8 cellular contexts compared by ENCODE assay signal in genomic region chr5:139422307-139422893, GRCh38. TPM values are rescaled to one million over a fixed set of nuclear protein-coding genes. Genes with fewer than 3 reads are reported as not detected.
A peak's percentile ranks its signal among the peaks of the same experiment; 100 is the strongest.
DNase-seq lines count a peak whose midpoint lies in the region; ATAC-seq and TF ChIP-seq lines count a peak whose summit lies in the region.

No MANE protein-coding gene starts in this region.

- H3K27ac ChIP-seq in breast epithelium (no peak overlapping the region), stomach (no peak overlapping the region)

- 34 to 44% (median 41%) methylated on average over 5 of the region's 5 CpGs for WGBS in stomach, 5 donors

- no peaks in the 10 kb centered on the region for H3K4me1 ChIP-seq in Caco-2
- no peaks in the 10 kb centered on the region for H3K4me1 ChIP-seq in breast epithelium
- H3K4me1 ChIP-seq in stomach, result peaks cover 0 to 14% (median 4%) of the 10 kb centered on the region in 4 donors

- TF ChIP-seq EP300 in stomach (IDR thresholded peaks at IDR 0.05), result no peak

- H3K27ac Mint-ChIP-seq in Caco-2 (ENCODE audit: unreplicated experiment), result no peak overlapping the region

- POLR2A ChIA-PET in Caco-2 (lab: Charles Lee), result interaction anchor here (1.2 kb wide), 1 partner anchor 91 kb away, joined by 5 read pairs; no protein-coding TSS in a partner anchor

- H3K4me3 Mint-ChIP-seq in Caco-2 (ENCODE audit: unreplicated experiment), result no peak overlapping the region

- H3K27me3 ChIP-seq in Caco-2 (replicated peaks; ENCODE audit: control insufficient read depth, insufficient read depth, low read length) (no peaks in the 10 kb centered on the region), breast epithelium (no peaks in the 10 kb centered on the region), stomach (no peaks in the 10 kb centered on the region)

- peak; percentile 47 to 72 for DNase-seq in Caco-2
- DNase-seq in NCI-H1092 treated with DMSO at 0.1 percent for 48 hours (lab: John Stamatoyannopoulos, UW), result peak; percentile 62
- no peak for DNase-seq in breast epithelium (ENCODE audit: low spot score in 2 of 2)
- DNase-seq in islet precursor cell, result peak; percentile 56
- DNase-seq in stomach, result no peak

- no peaks in the 10 kb centered on the region for H3K9me3 Mint-ChIP-seq in Caco-2 (ENCODE audit: unreplicated experiment)

- TF ChIP-seq POLR2A in breast epithelium (IDR thresholded peaks at IDR 0.05), result no peak
- no peak for TF ChIP-seq POLR2A in stomach (IDR thresholded peaks at IDR 0.05)

- BruUV-seq in Caco-2 (replicated peaks; lab: Mats Ljungman, UMichigan), result no TSS peak

- no peaks in the 10 kb centered on the region for H3K27me3 Mint-ChIP-seq in Caco-2 (ENCODE audit: insufficient read depth, unreplicated experiment)

- CTCF ChIA-PET in Caco-2 (lab: Charles Lee), result interaction anchor here (0.5 to 4.2 kb wide), 10 partner anchors 11 to 467 kb away, joined by 3 to 36 read pairs (median 4); partner anchors contain the start of genes DNAJC18 and SPATA24

- peaks cover 6% of the 10 kb centered on the region for H3K4me1 Mint-ChIP-seq in Caco-2 (ENCODE audit: low read depth, unreplicated experiment)

- ATAC-seq in GM19395 (IDR thresholded peaks at IDR 0.05; ENCODE audit: unreplicated experiment) (peak; percentile 61), SK-N-SH treated with all-trans-retinoic acid at 6 μM for 48 hours (peak; percentile 94), HG03108 (IDR thresholded peaks at IDR 0.05; ENCODE audit: unreplicated experiment) (no peak)

- H3K36me3 ChIP-seq in Caco-2 (ENCODE audit: control insufficient read depth, insufficient read depth, low read length) (no peaks in the 10 kb centered on the region), breast epithelium (no peaks in the 10 kb centered on the region), stomach (peaks cover 13 to 86% (median 69%) of the 10 kb centered on the region in 4 donors)

- peaks cover 8% of the 10 kb centered on the region for H3K36me3 Mint-ChIP-seq in Caco-2 (ENCODE audit: insufficient read depth, unreplicated experiment)

- no peaks in the 10 kb centered on the region for H3K9me3 ChIP-seq in Caco-2
- no peaks in the 10 kb centered on the region for H3K9me3 ChIP-seq in breast epithelium
- no peaks in the 10 kb centered on the region for H3K9me3 ChIP-seq in stomach

- TF ChIP-seq CTCF in Caco-2 (IDR thresholded peaks at IDR 0.05; ENCODE audit: insufficient read depth in 1 of 2, low read depth in 1 of 2, low read length in 1 of 2, severe bottlenecking in 1 of 2, unreplicated experiment in 1 of 2) (peak; percentile 77 to 89), breast epithelium (IDR thresholded peaks at IDR 0.05) (peak; percentile 61 to 82 (median 79)), stomach (IDR thresholded peaks at IDR 0.05) (peak in 5 of 7 experiments; percentile 64 to 79 (median 71))

- H3K4me3 ChIP-seq in Caco-2 (ENCODE audit: low read depth, low read length) (no peak overlapping the region), breast epithelium (no peak overlapping the region), stomach (no peak overlapping the region)

- intact Hi-C loops in Caco-2 (cut with micrococcal nuclease; ENCODE audit: unreplicated experiment) (loop anchor here (1.0 to 2.0 kb wide), 3 partner anchors 46 to 96 kb away; no protein-coding TSS in a partner anchor), breast epithelium (cut with DNase I; ENCODE audit: low total_unique reads) (no loop called here), stomach (cut with DNase I; ENCODE audit: low total_unique reads) (loop anchor here (5.0 kb wide), 1 partner anchor 90 kb away; no protein-coding TSS in a partner anchor)

TF ChIP-seq in SK-N-SH treated with all-trans-retinoic acid at 6 μM for 48 hours, 23 proteins besides CTCF, POLR2A, EP300 and RAD21:
- TF ChIP-seq ZNF8 (CRISPR knock-in tag; IDR thresholded peaks at IDR 0.05) (no peak), ISL1 (CRISPR knock-in tag; IDR thresholded peaks at IDR 0.05) (no peak), PPARA (CRISPR knock-in tag; IDR thresholded peaks at IDR 0.05; ENCODE audit: borderline replicate concordance) (no peak), ARNTL (CRISPR knock-in tag; IDR thresholded peaks at IDR 0.05; ENCODE audit: borderline replicate concordance, low read depth) (no peak), CREB5 (CRISPR knock-in tag; IDR thresholded peaks at IDR 0.05; ENCODE audit: low read depth) (no peak), ZNF565 (CRISPR knock-in tag; conservative IDR thresholded peaks at IDR 0.05; ENCODE audit: low read depth) (no peak)

RNA-seq across cellular contexts. Expression of gene DNAJC18, which starts 16.9 kb away (rescaled TPM):
- total RNA-seq in Caco-2 (2022) (12.5 and 14.1 TPM in 2 replicates), breast epithelium (1 to 10 TPM; 5.4 to 9.5 (median 7.6) TPM), stomach (10 to 100 TPM in 1 of 5 donors, 1 to 10 TPM in 1, under 1 TPM in 2, not detected in 1; under 0.01 to 12.1 (median 1.6) TPM)
- 1 to 10 TPM; 1.8 to 4.1 (median 2.7) TPM for polyA plus RNA-seq in stomach

RNA-seq across cellular contexts. Expression of gene SPATA24, which starts 18.5 kb away (rescaled TPM):
- total RNA-seq in Caco-2 (2022) (10.1 and 10.2 TPM in 2 replicates), breast epithelium (1 to 10 TPM in 2 of 3 donors, under 1 TPM in 1; 0.98 to 2.4 (median 2.2) TPM), stomach (1 to 10 TPM in 1 of 5 donors, under 1 TPM in 1, not detected in 3; 0.92 to 3.6 TPM)
- polyA plus RNA-seq in stomach, result 10 to 100 TPM in 1 of 3 donors, 1 to 10 TPM in 2; 5.4 to 10.1 (median 8.6) TPM

RNA-seq across cellular contexts. Expression of gene PROB1, which starts 27.5 kb away (rescaled TPM):
- total RNA-seq in Caco-2 (2022), result 2.7 and 2.9 TPM in 2 replicates
- total RNA-seq in breast epithelium, result 1 to 10 TPM in 1 of 3 donors, under 1 TPM in 2; 0.32 to 1.3 (median 0.73) TPM
- under 1 TPM in 2 of 5 donors, not detected in 3; 0.73 to 0.89 TPM for total RNA-seq in stomach
- under 1 TPM; 0.55 to 0.76 (median 0.56) TPM for polyA plus RNA-seq in stomach

RNA-seq across cellular contexts. Expression of gene MZB1, which starts 32.7 kb away (rescaled TPM):
- total RNA-seq in Caco-2 (2022), result not detected in 2 replicates
- total RNA-seq in breast epithelium, result 10 to 100 TPM in 1 of 3 donors, 1 to 10 TPM in 1, not detected in 1; 8.6 to 35.4 TPM
- 10 to 100 TPM in 1 of 5 donors, 1 to 10 TPM in 3, not detected in 1; 1.1 to 15.8 (median 1.5) TPM for total RNA-seq in stomach
- 10 to 100 TPM in 2 of 3 donors, 1 to 10 TPM in 1; 7.6 to 14.1 (median 11.1) TPM for polyA plus RNA-seq in stomach

RNA-seq across cellular contexts. Expression of gene SLC23A1, which starts 39.3 kb away (rescaled TPM):
- total RNA-seq in Caco-2 (2022) (20.4 and 24.0 TPM in 2 replicates), breast epithelium (1 to 10 TPM in 1 of 3 donors, under 1 TPM in 1, not detected in 1; 0.33 to 1.0 TPM), stomach (under 1 TPM in 1 of 5 donors, not detected in 4; 0.37 TPM)
- polyA plus RNA-seq in stomach, result not detected

Comparison
In these comparisons a context has a peak if more than half of its experiments do, and no peak if none do; other contexts are left out.
1. DNase-seq: peak in Caco-2 (2 of 2), NCI-H1092 treated with DMSO at 0.1 percent for 48 hours (single experiment) and islet precursor cell (single experiment); none in breast epithelium (0 of 2) and stomach (single experiment).
2. Peak in every context shown above with its lines, with median percentiles within 50 percentile points of each other: CTCF ChIP-seq.